In the genomic region with DNA sequence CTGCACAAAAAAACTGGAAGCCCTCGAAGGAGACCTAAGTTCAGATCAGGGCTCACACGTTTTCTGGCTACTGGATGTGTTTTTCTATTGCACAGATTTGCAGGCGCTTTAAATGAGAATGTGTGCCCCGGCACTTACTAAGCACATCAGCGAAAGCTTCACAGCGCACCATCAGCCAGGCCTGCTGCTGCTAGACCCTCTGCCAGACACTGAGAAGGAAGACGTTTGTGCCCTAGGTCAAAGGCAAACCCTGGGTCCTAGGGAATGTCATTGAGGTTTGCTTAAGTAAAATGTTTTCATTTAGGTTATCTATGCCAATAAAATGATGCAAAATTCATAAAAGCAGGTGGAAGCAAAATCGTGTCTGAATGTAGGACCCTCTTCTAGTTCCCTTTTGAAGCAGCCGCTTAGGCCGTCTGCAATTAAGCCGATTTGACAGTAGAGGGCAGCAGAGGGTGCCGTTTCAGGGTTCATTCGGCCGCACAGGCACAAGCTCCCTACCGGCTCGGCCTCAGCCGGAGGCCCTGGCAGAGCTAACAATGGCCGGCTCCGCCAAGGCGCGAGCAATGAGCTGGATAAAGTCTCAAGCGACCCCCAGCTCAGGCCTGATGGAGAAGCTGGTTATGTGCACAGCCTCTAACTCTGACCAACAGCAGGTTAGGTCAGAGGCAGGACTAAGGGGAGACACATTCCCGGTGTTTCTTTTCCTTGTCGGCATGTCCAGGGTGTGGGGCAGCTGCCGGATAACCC, we compare ENCODE assay signal across 8 cellular contexts.
DNase-seq lines count a peak whose midpoint lies in the region; ATAC-seq and TF ChIP-seq lines count a peak whose summit lies in the region.

No MANE protein-coding gene starts in this region.

- ATAC-seq in GM21528 (IDR thresholded peaks at IDR 0.05; ENCODE audit: low FRiP score, unreplicated experiment), result peak; percentile 86
- ATAC-seq in activated T-cell treated with anti-CD3 and anti-CD28 coated beads, Interleukin-2, amount 50 U/mL, for 72 hours (replicated peaks in 1 of 2), result peak; percentile 61 to 72

- in situ Hi-C loops in Caki2 (cut with HindIII; ENCODE audit: low pct_unique_long_range_greater_than_20kb, low sequenced_read_pairs), result no loop called here
- in situ Hi-C loops in KBM-7 (cut with MboI; ENCODE audit: low pct_unique_long_range_greater_than_20kb, low sequenced_read_pairs), result loop anchor here (25.0 kb wide), 2 partner anchors 354 to 646 kb away; no protein-coding TSS in a partner anchor

- H3K27ac ChIP-seq in OCI-LY7 (ENCODE audit: low read depth, low read length, poor library complexity, severe bottlenecking) (no peak overlapping the region), neutrophil (no peak overlapping the region), testis (peak overlapping the region; percentile 9 to 46)

- H3K36me3 Mint-ChIP-seq in activated T-cell treated with anti-CD3 and anti-CD28 coated beads, Interleukin-2, amount 50 U/mL, for 72 hours (ENCODE audit: insufficient read depth in 2 of 2), result no peaks in the 10 kb centered on the region

- H3K9me3 ChIP-seq in OCI-LY7 (ENCODE audit: low read length) (no peaks in the 10 kb centered on the region), neutrophil (no peaks in the 10 kb centered on the region), testis (no peaks in the 10 kb centered on the region)

- no peaks in the 10 kb centered on the region for H3K4me1 ChIP-seq in OCI-LY7 (ENCODE audit: insufficient read depth, low read length, poor library complexity, severe bottlenecking)
- peaks cover 0 to 9% of the 10 kb centered on the region in 2 experiments for H3K4me1 ChIP-seq in neutrophil (ENCODE audit: control insufficient read depth in 1 of 2, insufficient read depth in 1 of 2, low read depth in 1 of 2, low read length in 1 of 2)
- H3K4me1 ChIP-seq in testis, result peaks cover 13% of the 10 kb centered on the region

- intact Hi-C loops in OCI-LY7 (cut with micrococcal nuclease; ENCODE audit: unreplicated experiment) (loop anchor here (1.0 to 10.0 kb wide), 4 partner anchors 283 to 913 kb away; partner anchors contain the start of gene CST9), testis (cut with DNase I; ENCODE audit: low total_unique reads) (loop anchor here (10.0 kb wide), 3 partner anchors 373 to 643 kb away; no protein-coding TSS in a partner anchor)

- H2AFZ ChIP-seq in OCI-LY7 (ENCODE audit: low read length), result no peak overlapping the region

- no peaks in the 10 kb centered on the region for H3K9me3 Mint-ChIP-seq in activated T-cell treated with anti-CD3 and anti-CD28 coated beads, Interleukin-2, amount 50 U/mL, for 72 hours

- H3K4me2 ChIP-seq in OCI-LY7 (ENCODE audit: low read length), result no peak overlapping the region

- H3K79me2 ChIP-seq in OCI-LY7 (ENCODE audit: insufficient read depth, low read depth, low read length), result no peaks in the 10 kb centered on the region

- DNase-seq in Caki2 (ENCODE audit: low read depth), result peak; percentile 66
- peak; percentile 80 for DNase-seq in KBM-7
- peak; percentile 50 for DNase-seq in OCI-LY7 (ENCODE audit: low spot score)
- DNase-seq in activated T-cell treated with anti-CD3 and anti-CD28 coated beads, Interleukin-2, amount 50 U/mL, for 72 hours, result peak; percentile 52 to 56
- peak; percentile 59 for DNase-seq in foreskin melanocyte
- DNase-seq in testis, result peak; percentile 89

- H4K20me1 ChIP-seq in OCI-LY7 (ENCODE audit: insufficient read depth, low read length), result no peaks in the 10 kb centered on the region

- TF ChIP-seq CTCF in OCI-LY7 (conservative IDR thresholded peaks at IDR 0.05; ENCODE audit: low read length) (peak; percentile 83), neutrophil (IDR thresholded peaks at IDR 0.05) (peak; percentile 85), testis (IDR thresholded peaks at IDR 0.05) (peak; percentile 79 to 93 (median 90))

- TF ChIP-seq POLR2A in testis (IDR thresholded peaks at IDR 0.05), result no peak

- no peaks in the 10 kb centered on the region for H3K9me2 ChIP-seq in OCI-LY7 (ENCODE audit: insufficient read depth, low read length)

- H3K27me3 ChIP-seq in neutrophil, result no peaks in the 10 kb centered on the region
- no peaks in the 10 kb centered on the region for H3K27me3 ChIP-seq in testis

- POLR2A ChIA-PET in OCI-LY7 (lab: Charles Lee), result no interaction called here

- CTCF ChIA-PET in OCI-LY7 (lab: Charles Lee; ENCODE audit: unreplicated experiment), result interaction anchor here (0.6 to 1.1 kb wide), 2 partner anchors 201 to 649 kb away, joined by 3 read pairs; no protein-coding TSS in a partner anchor

- H3K4me3 ChIP-seq in OCI-LY7 (ENCODE audit: low read depth, low read length, poor library complexity, severe bottlenecking) (no peak overlapping the region), neutrophil (ENCODE audit: low read depth in 1 of 2, low read length in 1 of 2) (no peak overlapping the region), testis (peak overlapping the region; percentile 13 to 36)

- no peak overlapping the region for H3K4me3 Mint-ChIP-seq in activated T-cell treated with anti-CD3 and anti-CD28 coated beads, Interleukin-2, amount 50 U/mL, for 72 hours

- H3K27me3 Mint-ChIP-seq in activated T-cell treated with anti-CD3 and anti-CD28 coated beads, Interleukin-2, amount 50 U/mL, for 72 hours (ENCODE audit: low read depth), result no peaks in the 10 kb centered on the region

- no peak overlapping the region for H3K27ac Mint-ChIP-seq in activated T-cell treated with anti-CD3 and anti-CD28 coated beads, Interleukin-2, amount 50 U/mL, for 72 hours

- no TSS peak for BruUV-seq in OCI-LY7 (replicated peaks; lab: Mats Ljungman, UMichigan)

- H3K36me3 ChIP-seq in OCI-LY7 (ENCODE audit: insufficient read depth, low read length) (no peaks in the 10 kb centered on the region), neutrophil (no peaks in the 10 kb centered on the region), testis (ENCODE audit: low read depth, missing control alignments) (no peaks in the 10 kb centered on the region)

- 19 to 21% methylated on average over 23 to 25 of the region's 25 CpGs for WGBS in testis, 2 donors

- no peaks in the 10 kb centered on the region for H3K4me1 Mint-ChIP-seq in activated T-cell treated with anti-CD3 and anti-CD28 coated beads, Interleukin-2, amount 50 U/mL, for 72 hours (ENCODE audit: low read depth)

Comparison
In these comparisons a context has a peak if more than half of its experiments do, and no peak if none do; other contexts are left out.
1. H3K27ac ChIP-seq: peak in testis (2 of 2); none in OCI-LY7 (single experiment) and neutrophil (single experiment).
2. H3K4me3 ChIP-seq: peak in testis (2 of 2); none in OCI-LY7 (single experiment) and neutrophil (0 of 2).
3. Peak in every context shown above with its lines, with median percentiles within 50 percentile points of each other: DNase-seq and CTCF ChIP-seq.